Comparison of ENCODE assay signal across 8 cellular contexts in the genomic region with DNA sequence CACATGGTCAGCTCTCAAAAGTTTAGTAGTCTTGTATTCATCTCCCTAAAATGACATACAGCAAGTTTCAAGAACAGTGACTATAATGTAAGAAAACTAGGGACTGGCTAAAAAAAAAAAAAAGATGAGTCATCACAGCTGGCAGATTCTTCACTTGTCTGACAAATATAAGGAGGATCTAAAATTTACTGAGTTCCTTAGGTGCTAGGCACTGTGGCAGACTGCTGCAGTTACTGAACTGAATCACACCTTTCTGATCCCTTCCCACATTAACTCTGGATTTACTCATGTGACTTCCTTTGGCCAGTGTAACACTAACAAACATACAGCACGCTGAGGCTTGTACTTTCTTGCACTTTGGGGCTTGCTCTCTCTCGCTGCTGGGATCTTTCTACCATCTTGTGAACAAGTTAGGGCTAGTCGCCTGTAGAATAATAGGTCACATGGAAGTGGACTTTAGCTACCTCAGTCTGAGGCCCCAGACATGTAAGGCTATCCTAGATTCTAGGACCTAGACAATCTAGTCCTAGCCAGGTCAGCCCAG. TPM values are rescaled to one million over a fixed set of nuclear protein-coding genes. Genes with fewer than 3 reads are reported as not detected.
DNase-seq lines count a peak whose midpoint lies in the region; ATAC-seq and TF ChIP-seq lines count a peak whose summit lies in the region.

No MANE protein-coding gene starts in this region.

- H3K23ac ChIP-seq in mesendoderm (ENCODE audit: low read length), result no peak overlapping the region

- TF ChIP-seq CTCF in NB4 (IDR thresholded peaks at IDR 0.05; ENCODE audit: low read depth, low read length) (no peak), testis (IDR thresholded peaks at IDR 0.05) (no peak)

- no peak overlapping the region for H3K4me3 ChIP-seq in NB4 (ENCODE audit: low read depth, low read length)
- no peak overlapping the region for H3K4me3 ChIP-seq in mesendoderm (ENCODE audit: low read length)
- no peak overlapping the region for H3K4me3 ChIP-seq in Karpas-422 (ENCODE audit: low read length)
- H3K4me3 ChIP-seq in testis, result no peak overlapping the region

- no CpG with 5 or more reads among the region's 3 CpGs for WGBS in mesendoderm (ENCODE audit: extremely low coverage, insufficient coverage, low lambda C conversion rate)
- WGBS in testis, 2 donors, result 61 to 70% methylated on average over 3 of the region's 3 CpGs

- peak; percentile 44 for DNase-seq in activated CD8-positive, alpha-beta memory T cell treated with anti-CD3 and anti-CD28 coated beads, Interleukin-2, amount 10 ng/mL, durations not matched to agents 7 days and 5 days
- no peak for DNase-seq in activated CD8-positive, alpha-beta memory T cell treated with anti-CD3 and anti-CD28 coated beads for 24 hours
- DNase-seq in NB4 (ENCODE audit: low read depth) (peak; percentile 48), brain pericyte (ENCODE audit: low read depth, low spot score) (peak; percentile 16), mesendoderm (peak; percentile 27), NCI-H1436 (lab: John Stamatoyannopoulos, UW) (no peak), Karpas-422 (no peak), testis (no peak)

- H3K9me3 ChIP-seq in Karpas-422 (ENCODE audit: low read length) (no peaks in the 10 kb centered on the region), testis (no peaks in the 10 kb centered on the region)

- H2BK5ac ChIP-seq in mesendoderm (ENCODE audit: low read length), result no peak overlapping the region

- no peak overlapping the region for H4K8ac ChIP-seq in mesendoderm (ENCODE audit: low read depth, low read length)

- H3K9me3 Mint-ChIP-seq in activated CD8-positive, alpha-beta memory T cell treated with anti-CD3 and anti-CD28 coated beads, Interleukin-2, amount 10 ng/mL, durations not matched to agents 7 days and 5 days (ENCODE audit: low read depth), result no peaks in the 10 kb centered on the region

- 0 out of 2 replicates have a peak, but pooled peaks cover 4% of the 10 kb centered on the region for H4K20me1 ChIP-seq in Karpas-422 (ENCODE audit: insufficient read depth, low read depth, low read length)

- peak overlapping the region; percentile 23 for H3K18ac ChIP-seq in mesendoderm (ENCODE audit: low read length)

- H3K56ac ChIP-seq in mesendoderm (ENCODE audit: low read length), result peak overlapping the region; percentile 2

- H3K4me1 ChIP-seq in mesendoderm (ENCODE audit: control insufficient read depth, low read depth, low read length), result peaks cover 2% of the 10 kb centered on the region
- peaks cover 8% of the 10 kb centered on the region; the same call in 1 of the 2 replicates for H3K4me1 ChIP-seq in Karpas-422 (ENCODE audit: low read length)
- peaks cover 10% of the 10 kb centered on the region for H3K4me1 ChIP-seq in testis

- intact Hi-C loops in testis (cut with DNase I; ENCODE audit: low total_unique reads), result no loop called here

- peaks cover 22% of the 10 kb centered on the region for H3K4me1 Mint-ChIP-seq in activated CD8-positive, alpha-beta memory T cell treated with anti-CD3 and anti-CD28 coated beads, Interleukin-2, amount 10 ng/mL, durations not matched to agents 7 days and 5 days

- H3K79me2 ChIP-seq in mesendoderm (ENCODE audit: control insufficient read depth, insufficient read depth, low read length), result no peaks in the 10 kb centered on the region
- peaks cover 90% of the 10 kb centered on the region for H3K79me2 ChIP-seq in Karpas-422 (ENCODE audit: low read length)

- TF ChIP-seq POLR2A in NB4 (IDR thresholded peaks at IDR 0.05; ENCODE audit: extremely low read depth, insufficient read length) (no peak), testis (IDR thresholded peaks at IDR 0.05) (no peak)

- H2AFZ ChIP-seq in Karpas-422 (ENCODE audit: low read length), result no peak overlapping the region

- CTCF ChIA-PET in activated CD8-positive, alpha-beta memory T cell treated with anti-CD3 and anti-CD28 coated beads, Interleukin-2, amount 10 ng/mL, durations not matched to agents 7 days and 5 days (lab: Charles Lee), result interaction anchor here (1.7 kb wide), 1 partner anchor 12 kb away, joined by 5 read pairs; no protein-coding TSS in a partner anchor

- H3K36me3 Mint-ChIP-seq in activated CD8-positive, alpha-beta memory T cell treated with anti-CD3 and anti-CD28 coated beads, Interleukin-2, amount 10 ng/mL, durations not matched to agents 7 days and 5 days, result peaks cover 46% of the 10 kb centered on the region

- peaks cover 2% of the 10 kb centered on the region for H3K79me1 ChIP-seq in mesendoderm (ENCODE audit: low read length)

- no peak overlapping the region for H3K4ac ChIP-seq in mesendoderm (ENCODE audit: low read depth, low read length)

- H3K27ac ChIP-seq in mesendoderm (ENCODE audit: low read depth, low read length), result no peak overlapping the region
- no peak overlapping the region for H3K27ac ChIP-seq in Karpas-422 (ENCODE audit: low read length)
- H3K27ac ChIP-seq in testis, result peak overlapping the region in 1 of 2 donors; percentile 5

- no peak overlapping the region for H2BK15ac ChIP-seq in mesendoderm (replicated peaks; ENCODE audit: low read depth)

- no peak overlapping the region for H2AK5ac ChIP-seq in mesendoderm (ENCODE audit: low read length)

- H3K27me3 Mint-ChIP-seq in activated CD8-positive, alpha-beta memory T cell treated with anti-CD3 and anti-CD28 coated beads, Interleukin-2, amount 10 ng/mL, durations not matched to agents 7 days and 5 days, result no peaks in the 10 kb centered on the region

- no peak overlapping the region for H3K4me2 ChIP-seq in mesendoderm (ENCODE audit: low read length)
- no peak overlapping the region for H3K4me2 ChIP-seq in Karpas-422 (ENCODE audit: low read depth, low read length, poor library complexity, severe bottlenecking)

- H3K36me3 ChIP-seq in mesendoderm (ENCODE audit: control insufficient read depth, insufficient read depth, low read length), result no peaks in the 10 kb centered on the region
- peaks cover 50% of the 10 kb centered on the region; the same call in 1 of the 2 replicates for H3K36me3 ChIP-seq in Karpas-422 (ENCODE audit: insufficient read depth, low read length)
- no peaks in the 10 kb centered on the region for H3K36me3 ChIP-seq in testis (ENCODE audit: low read depth, missing control alignments)

- peak; percentile 85 for ATAC-seq in activated CD8-positive, alpha-beta memory T cell treated with anti-CD3 and anti-CD28 coated beads, Interleukin-2, amount 10 ng/mL, durations not matched to agents 7 days and 5 days

- H3K27me3 ChIP-seq in mesendoderm (ENCODE audit: insufficient read depth, low read length, poor library complexity) (no peaks in the 10 kb centered on the region), Karpas-422 (ENCODE audit: low read length) (no peaks in the 10 kb centered on the region), testis (no peaks in the 10 kb centered on the region)

- peak overlapping the region; percentile 63 for H3K27ac Mint-ChIP-seq in activated CD8-positive, alpha-beta memory T cell treated with anti-CD3 and anti-CD28 coated beads, Interleukin-2, amount 10 ng/mL, durations not matched to agents 7 days and 5 days

- H3K9me2 ChIP-seq in Karpas-422 (replicated peaks; ENCODE audit: insufficient read depth, low read length), result no peaks in the 10 kb centered on the region

- no peak overlapping the region for H4K5ac ChIP-seq in mesendoderm (ENCODE audit: low read length)

- H3K4me3 Mint-ChIP-seq in activated CD8-positive, alpha-beta memory T cell treated with anti-CD3 and anti-CD28 coated beads, Interleukin-2, amount 10 ng/mL, durations not matched to agents 7 days and 5 days, result no peak overlapping the region

- no peak overlapping the region for H2BK120ac ChIP-seq in mesendoderm (ENCODE audit: low read depth, low read length)

- H3K9ac ChIP-seq in mesendoderm (ENCODE audit: low read length), result peak overlapping the region; percentile 3
- H3K9ac ChIP-seq in Karpas-422 (ENCODE audit: low read length), result no peak overlapping the region

RNA-seq across cellular contexts. Expression of a gene that starts 32.1 kb away (rescaled TPM):
- total RNA-seq in activated CD8-positive, alpha-beta memory T cell treated with anti-CD3 and anti-CD28 coated beads, Interleukin-2, amount 10 ng/mL, durations not matched to agents 7 days and 5 days, result 10 to 100 TPM; 48.7 to 57.4 TPM
- 68.9 TPM for polyA plus RNA-seq in mesendoderm (2013, experiment 1 of 2)
- polyA plus RNA-seq in mesendoderm (2013, experiment 2 of 2), result 68.1 TPM
- 63.7 and 136 TPM in 2 replicates for total RNA-seq in Karpas-422 (2014; rRNA removed; shearing (Covaris generic); ENCODE audit: low replicate concordance)
- total RNA-seq in testis, result 10 to 100 TPM; 63.1 to 78.2 TPM
- polyA plus RNA-seq in testis (ENCODE audit: insufficient read depth, low read depth, low replicate concordance), result 33.9 TPM

Comparison
In these comparisons a context has a peak if more than half of its experiments do, and no peak if none do; other contexts are left out.
1. DNase-seq: peak in activated CD8-positive, alpha-beta memory T cell treated with anti-CD3 and anti-CD28 coated beads, Interleukin-2, amount 10 ng/mL, durations not matched to agents 7 days and 5 days (single experiment), NB4 (single experiment), brain pericyte (single experiment) and mesendoderm (single experiment); none in activated CD8-positive, alpha-beta memory T cell treated with anti-CD3 and anti-CD28 coated beads for 24 hours (single experiment), NCI-H1436 (single experiment), Karpas-422 (single experiment) and testis (single experiment).